Comparison of ENCODE assay signal across 14 cellular contexts in genomic region chr20:50409495-50409894, GRCh38.
DNase-seq lines count a peak whose midpoint lies in the region; ATAC-seq and TF ChIP-seq lines count a peak whose summit lies in the region.
"Had no signal": no experiment of that assay in that cellular context is flagged by ENCODE, and none has a peak within 500 bp of the region (broad histone marks: within the 10 kb centered on the region; RNA-seq: fewer than 3 reads in every experiment).

No MANE protein-coding gene starts in this region.

- TF ChIP-seq EP300 in upper lobe of left lung (IDR thresholded peaks at IDR 0.05), result peak in 2 of 4 donors; percentile 66 to 73

- DNase-seq in Peyer's patch (no peak), fibroblast of pulmonary artery (ENCODE audit: low read depth) (peak; percentile 74), mucosa of gallbladder (ENCODE audit: low spot score) (peak; percentile 56), upper lobe of left lung (no peak)
- no peak for DNase-seq in activated CD4-positive, alpha-beta T cell treated with anti-CD3 and anti-CD28 coated beads for 48 hours
- DNase-seq in activated T-helper 1 cell treated with anti-CD3 and anti-CD28 coated beads, Interleukin-12 subunit alpha, Interleukin-12 subunit beta, Interleukin-2, Interleukin-4 antibody, amounts not matched to agents 30 ng/mL and 10 ng/mL and 1 ng/mL, durations not matched to agents 14 hours and 24 hours and 36 hours (ENCODE audit: low spot score), result no peak
- DNase-seq: activated naive CD4-positive, alpha-beta T cell treated with anti-CD3 and anti-CD28 coated beads, Interleukin-2, amount 50 U/mL, for 16 hours; CD8-positive, alpha-beta T cell; stimulated activated CD4-positive, alpha-beta T cell treated with anti-CD3 and anti-CD28 coated beads, Interleukin-4, amount 100 ng/mL, for 4 hours had no signal

- TF ChIP-seq POLR2A in Peyer's patch (IDR thresholded peaks at IDR 0.05) (no peak), upper lobe of left lung (IDR thresholded peaks at IDR 0.05) (no peak)

- no peak overlapping the region for H3K4me3 Mint-ChIP-seq in activated T-helper 1 cell treated with anti-CD3 and anti-CD28 coated beads, Interleukin-12 subunit alpha, Interleukin-12 subunit beta, Interleukin-2, Interleukin-4 antibody, amounts not matched to agents 30 ng/mL and 10 ng/mL and 1 ng/mL, durations not matched to agents 14 hours and 24 hours and 36 hours
- H3K4me3 Mint-ChIP-seq: CD8-positive, alpha-beta T cell; stimulated activated memory B cell treated with anti-CD40 and anti-IgM and Interleukin-4, amounts not matched to agents 10 μg/mL and 1 μg/mL and 100 μg/mL, for 72 hours had no signal

- intact Hi-C loops in activated T-helper 1 cell treated with anti-CD3 and anti-CD28 coated beads, Interleukin-12 subunit alpha, Interleukin-12 subunit beta, Interleukin-2, Interleukin-4 antibody, amounts not matched to agents 30 ng/mL and 10 ng/mL and 1 ng/mL, durations not matched to agents 14 hours and 24 hours and 36 hours (cut with micrococcal nuclease), result no loop called here

- H3K9me3 Mint-ChIP-seq in activated T-helper 1 cell treated with anti-CD3 and anti-CD28 coated beads, Interleukin-12 subunit alpha, Interleukin-12 subunit beta, Interleukin-2, Interleukin-4 antibody, amounts not matched to agents 30 ng/mL and 10 ng/mL and 1 ng/mL, durations not matched to agents 14 hours and 24 hours and 36 hours, result no peaks in the 10 kb centered on the region
- H3K9me3 Mint-ChIP-seq: CD8-positive, alpha-beta T cell had no signal

- H3K4me3 ChIP-seq in Peyer's patch (no peak overlapping the region), fibroblast of pulmonary artery (replicated peaks; ENCODE audit: low read depth, low read length) (no peak overlapping the region), upper lobe of left lung (no peak overlapping the region)
- H3K4me3 ChIP-seq: SJSA1 had no signal

- TF ChIP-seq CTCF in Peyer's patch (IDR thresholded peaks at IDR 0.05) (no peak), fibroblast of pulmonary artery (IDR thresholded peaks at IDR 0.05; ENCODE audit: low read length, missing control alignments) (no peak), upper lobe of left lung (IDR thresholded peaks at IDR 0.05) (no peak)

- H3K4me1 Mint-ChIP-seq in activated T-helper 1 cell treated with anti-CD3 and anti-CD28 coated beads, Interleukin-12 subunit alpha, Interleukin-12 subunit beta, Interleukin-2, Interleukin-4 antibody, amounts not matched to agents 30 ng/mL and 10 ng/mL and 1 ng/mL, durations not matched to agents 14 hours and 24 hours and 36 hours (ENCODE audit: low read depth), result no peaks in the 10 kb centered on the region
- H3K4me1 Mint-ChIP-seq: stimulated activated memory B cell treated with anti-CD40 and anti-IgM and Interleukin-4, amounts not matched to agents 10 μg/mL and 1 μg/mL and 100 μg/mL, for 72 hours had no signal

- no peaks in the 10 kb centered on the region for H3K27me3 ChIP-seq in Peyer's patch
- no peaks in the 10 kb centered on the region for H3K27me3 ChIP-seq in upper lobe of left lung
- H3K27me3 ChIP-seq: SJSA1 had no signal

- 35 to 40% methylated on average over 3 of the region's 3 CpGs for WGBS in upper lobe of left lung, 2 donors

- H3K4me1 ChIP-seq in Peyer's patch, result peaks cover 0 to 20% (median 1%) of the 10 kb centered on the region in 4 donors
- H3K4me1 ChIP-seq in upper lobe of left lung, result peaks cover 20 to 34% (median 26%) of the 10 kb centered on the region in 4 donors
- H3K4me1 ChIP-seq: SJSA1 had no signal

- H3K9me3 ChIP-seq in Peyer's patch, result no peaks in the 10 kb centered on the region
- H3K9me3 ChIP-seq in upper lobe of left lung, result no peaks in the 10 kb centered on the region
- H3K9me3 ChIP-seq: SJSA1 had no signal

- no peak overlapping the region for H3K27ac Mint-ChIP-seq in activated T-helper 1 cell treated with anti-CD3 and anti-CD28 coated beads, Interleukin-12 subunit alpha, Interleukin-12 subunit beta, Interleukin-2, Interleukin-4 antibody, amounts not matched to agents 30 ng/mL and 10 ng/mL and 1 ng/mL, durations not matched to agents 14 hours and 24 hours and 36 hours
- H3K27ac Mint-ChIP-seq: CD8-positive, alpha-beta T cell; progenitor cell of endocrine pancreas; stimulated activated memory B cell treated with anti-CD40 and anti-IgM and Interleukin-4, amounts not matched to agents 10 μg/mL and 1 μg/mL and 100 μg/mL, for 72 hours had no signal

- peak in 1 of 2 donors; percentile 77 for ATAC-seq in upper lobe of left lung (ENCODE audit: low FRiP score in 2 of 2)
- ATAC-seq in HG03097 (IDR thresholded peaks at IDR 0.05; ENCODE audit: low FRiP score, unreplicated experiment), result no peak
- ATAC-seq: CD8-positive, alpha-beta T cell; stimulated activated memory B cell treated with anti-CD40 and anti-IgM and Interleukin-4, amounts not matched to agents 10 μg/mL and 1 μg/mL and 100 μg/mL, for 72 hours had no signal

- no peaks in the 10 kb centered on the region for H3K36me3 ChIP-seq in Peyer's patch
- no peaks in the 10 kb centered on the region for H3K36me3 ChIP-seq in upper lobe of left lung
- H3K36me3 ChIP-seq: SJSA1 had no signal

- no peaks in the 10 kb centered on the region for H3K36me3 Mint-ChIP-seq in activated T-helper 1 cell treated with anti-CD3 and anti-CD28 coated beads, Interleukin-12 subunit alpha, Interleukin-12 subunit beta, Interleukin-2, Interleukin-4 antibody, amounts not matched to agents 30 ng/mL and 10 ng/mL and 1 ng/mL, durations not matched to agents 14 hours and 24 hours and 36 hours (ENCODE audit: low read depth)
- H3K36me3 Mint-ChIP-seq: CD8-positive, alpha-beta T cell; stimulated activated memory B cell treated with anti-CD40 and anti-IgM and Interleukin-4, amounts not matched to agents 10 μg/mL and 1 μg/mL and 100 μg/mL, for 72 hours had no signal

- H3K27me3 Mint-ChIP-seq in activated T-helper 1 cell treated with anti-CD3 and anti-CD28 coated beads, Interleukin-12 subunit alpha, Interleukin-12 subunit beta, Interleukin-2, Interleukin-4 antibody, amounts not matched to agents 30 ng/mL and 10 ng/mL and 1 ng/mL, durations not matched to agents 14 hours and 24 hours and 36 hours (ENCODE audit: insufficient read depth), result peaks cover 28% of the 10 kb centered on the region

- H3K27ac ChIP-seq in Peyer's patch (peak overlapping the region; percentile 46 to 71 (median 58)), upper lobe of left lung (peak overlapping the region in 3 of 4 donors; percentile 60 to 76 (median 70))
- H3K27ac ChIP-seq: SJSA1, VCaP had no signal

Comparison
In these comparisons a context has a peak if more than half of its experiments do, and no peak if none do; other contexts are left out.
1. DNase-seq: peak in fibroblast of pulmonary artery (single experiment) and mucosa of gallbladder (single experiment); none in Peyer's patch (0 of 3), upper lobe of left lung (0 of 2), activated CD4-positive, alpha-beta T cell treated with anti-CD3 and anti-CD28 coated beads for 48 hours (single experiment) and activated T-helper 1 cell treated with anti-CD3 and anti-CD28 coated beads, Interleukin-12 subunit alpha, Interleukin-12 subunit beta, Interleukin-2, Interleukin-4 antibody, amounts not matched to agents 30 ng/mL and 10 ng/mL and 1 ng/mL, durations not matched to agents 14 hours and 24 hours and 36 hours (single experiment).